9 cellular contexts compared by ENCODE assay signal in the genomic region with DNA sequence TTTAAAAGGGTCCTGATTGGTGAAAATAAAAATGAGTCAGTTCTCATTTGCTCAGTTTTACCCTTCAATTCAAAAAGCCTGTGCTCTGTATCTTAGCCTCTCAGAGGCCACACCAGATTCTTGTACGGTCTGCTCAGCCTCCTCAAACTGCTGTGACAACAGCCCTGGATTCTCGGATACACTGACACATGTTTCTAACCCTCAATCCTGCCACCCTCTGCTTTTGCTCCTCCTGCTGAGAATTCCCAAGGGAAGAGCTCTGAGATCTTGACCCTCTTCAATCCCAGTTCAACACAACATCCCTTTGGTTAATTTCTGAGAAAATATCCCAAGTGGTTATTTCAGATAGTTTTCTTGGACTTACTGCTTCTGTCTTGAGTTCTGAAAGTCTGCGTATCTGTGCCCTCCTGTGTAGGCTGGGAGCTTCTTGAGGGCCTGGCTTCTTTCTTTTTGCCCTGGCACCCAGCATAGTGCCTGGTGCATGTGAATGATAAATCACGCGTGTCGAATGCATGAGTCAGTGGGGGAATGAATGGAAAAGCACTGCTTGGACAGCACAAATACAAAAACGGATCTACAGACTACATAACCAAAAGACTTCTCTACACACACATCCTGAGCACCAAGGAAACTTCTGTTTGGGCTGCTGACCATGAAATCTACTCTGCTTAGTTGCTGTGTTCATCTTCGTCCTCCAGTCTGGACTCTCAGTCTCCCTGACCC. TPM values are rescaled to one million over a fixed set of nuclear protein-coding genes. Genes with fewer than 3 reads are reported as not detected.
DNase-seq lines count a peak whose midpoint lies in the region; ATAC-seq and TF ChIP-seq lines count a peak whose summit lies in the region.
"Had no signal": no experiment of that assay in that cellular context is flagged by ENCODE, and none has a peak within 500 bp of the region (broad histone marks: within the 10 kb centered on the region; RNA-seq: fewer than 3 reads in every experiment).

No MANE protein-coding gene starts in this region.

- H3K9me3 ChIP-seq in cardiac muscle cell (ENCODE audit: low read depth), result no peaks in the 10 kb centered on the region
- H3K9me3 ChIP-seq in duodenal mucosa (ENCODE audit: control insufficient read depth in 1 of 2, low read length in 2 of 2), result no peaks in the 10 kb centered on the region
- no peaks in the 10 kb centered on the region for H3K9me3 ChIP-seq in uterus

- H3K27me3 Mint-ChIP-seq in nephron (ENCODE audit: low read depth), result no peaks in the 10 kb centered on the region
- no peaks in the 10 kb centered on the region; the same call in 1 of the 2 replicates for H3K27me3 Mint-ChIP-seq in WTC11 (ENCODE audit: low read depth)

- H3K4me1 Mint-ChIP-seq in nephron (peaks cover 87% of the 10 kb centered on the region), WTC11 (no peaks in the 10 kb centered on the region)

- intact Hi-C loops in left ventricle myocardium superior (cut with micrococcal nuclease), result no loop called here
- intact Hi-C loops in uterus (cut with DNase I; ENCODE audit: low total_unique reads), result no loop called here

- H3K9me3 Mint-ChIP-seq in nephron, result no peaks in the 10 kb centered on the region
- no peaks in the 10 kb centered on the region; the same call in 1 of the 2 replicates for H3K9me3 Mint-ChIP-seq in WTC11

- H3K27me3 ChIP-seq in cardiac muscle cell (no peaks in the 10 kb centered on the region), duodenal mucosa (ENCODE audit: control insufficient read depth in 1 of 2, insufficient read depth in 2 of 2, low read length in 2 of 2) (no peaks in the 10 kb centered on the region), uterus (no peaks in the 10 kb centered on the region)

- POLR2A ChIA-PET in WTC11 (lab: Charles Lee), result interaction anchor here (0.7 kb wide), 1 partner anchor 14 kb away, joined by 4 read pairs; no protein-coding TSS in a partner anchor

- peaks cover 46% of the 10 kb centered on the region for H3K4me1 ChIP-seq in cardiac muscle cell (ENCODE audit: low read depth)
- H3K4me1 ChIP-seq in duodenal mucosa (ENCODE audit: control insufficient read depth in 1 of 2, insufficient read depth in 2 of 2, low read length in 2 of 2), result peaks cover 0 to 3% of the 10 kb centered on the region in 2 donors
- H3K4me1 ChIP-seq in uterus, result peaks cover 0 to 6% of the 10 kb centered on the region in 2 donors

- H3K9ac ChIP-seq in duodenal mucosa (ENCODE audit: low read depth in 1 of 2, low read length in 2 of 2), result no peak overlapping the region

- ATAC-seq in left ventricle myocardium superior (no peak), WTC11 (no peak), HG03159 (IDR thresholded peaks at IDR 0.05; ENCODE audit: unreplicated experiment) (no peak)

- H3K4me3 ChIP-seq in cardiac muscle cell (no peak overlapping the region), duodenal mucosa (ENCODE audit: low read depth in 1 of 2, low read length in 2 of 2) (no peak overlapping the region), uterus (no peak overlapping the region)

- CTCF ChIA-PET in WTC11 (lab: Charles Lee), result interaction anchor here (0.6 to 1.3 kb wide), 6 partner anchors 12 to 508 kb away, joined by 3 to 6 read pairs (median 5); no protein-coding TSS in a partner anchor

- no peak for TF ChIP-seq POLR2A in uterus (IDR thresholded peaks at IDR 0.05)

- H3K27ac Mint-ChIP-seq in nephron, result peak overlapping the region; percentile 15 to 82 (median 56)
- H3K27ac Mint-ChIP-seq in WTC11, result no peak overlapping the region

- no peak for TF ChIP-seq CTCF in cardiac muscle cell (IDR thresholded peaks at IDR 0.05; ENCODE audit: low read depth, low read length)
- no peak for TF ChIP-seq CTCF in nephron (IDR thresholded peaks at IDR 0.05; ENCODE audit: unreplicated experiment in 3 of 3)
- TF ChIP-seq CTCF in uterus (IDR thresholded peaks at IDR 0.05), result no peak
- no peak for TF ChIP-seq CTCF in WTC11 (IDR thresholded peaks at IDR 0.05)

- H3K36me3 Mint-ChIP-seq in nephron (ENCODE audit: low read depth) (no peaks in the 10 kb centered on the region), WTC11 (no peaks in the 10 kb centered on the region)

- H3K27ac ChIP-seq in cardiac muscle cell, result peak overlapping the region; percentile 93
- peak overlapping the region; percentile 22 for H3K27ac ChIP-seq in duodenal mucosa (ENCODE audit: low read depth, low read length)
- peak overlapping the region; percentile 79 to 80 for H3K27ac ChIP-seq in uterus

- DNase-seq in cardiac muscle cell (ENCODE audit: low read depth in 1 of 2, low spot score in 1 of 2) (peak in 1 of 2 donors; percentile 37), left ventricle myocardium superior (no peak), uterus (peak; percentile 56 to 72), WTC11 (ENCODE audit: low spot score) (no peak)
- DNase-seq in activated naive CD4-positive, alpha-beta T cell treated with anti-CD3 and anti-CD28 coated beads, Interleukin-2, amount 50 U/mL, for 16 hours, result no peak
- DNase-seq: cortex of kidney had no signal

- H3K36me3 ChIP-seq in cardiac muscle cell (no peaks in the 10 kb centered on the region), duodenal mucosa (ENCODE audit: control insufficient read depth in 1 of 2, insufficient read depth in 2 of 2, low read length in 2 of 2) (no peaks in the 10 kb centered on the region), uterus (no peaks in the 10 kb centered on the region)

- peak overlapping the region in 1 of 3 experiments; percentile 16 for H3K4me3 Mint-ChIP-seq in nephron
- no peak overlapping the region for H3K4me3 Mint-ChIP-seq in WTC11

TF ChIP-seq in WTC11, 78 proteins besides CTCF, POLR2A, EP300 and RAD21:
- TF ChIP-seq, protein P1, sequence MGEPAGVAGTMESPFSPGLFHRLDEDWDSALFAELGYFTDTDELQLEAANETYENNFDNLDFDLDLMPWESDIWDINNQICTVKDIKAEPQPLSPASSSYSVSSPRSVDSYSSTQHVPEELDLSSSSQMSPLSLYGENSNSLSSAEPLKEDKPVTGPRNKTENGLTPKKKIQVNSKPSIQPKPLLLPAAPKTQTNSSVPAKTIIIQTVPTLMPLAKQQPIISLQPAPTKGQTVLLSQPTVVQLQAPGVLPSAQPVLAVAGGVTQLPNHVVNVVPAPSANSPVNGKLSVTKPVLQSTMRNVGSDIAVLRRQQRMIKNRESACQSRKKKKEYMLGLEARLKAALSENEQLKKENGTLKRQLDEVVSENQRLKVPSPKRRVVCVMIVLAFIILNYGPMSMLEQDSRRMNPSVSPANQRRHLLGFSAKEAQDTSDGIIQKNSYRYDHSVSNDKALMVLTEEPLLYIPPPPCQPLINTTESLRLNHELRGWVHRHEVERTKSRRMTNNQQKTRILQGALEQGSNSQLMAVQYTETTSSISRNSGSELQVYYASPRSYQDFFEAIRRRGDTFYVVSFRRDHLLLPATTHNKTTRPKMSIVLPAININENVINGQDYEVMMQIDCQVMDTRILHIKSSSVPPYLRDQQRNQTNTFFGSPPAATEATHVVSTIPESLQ (CRISPR knock-in tag; IDR thresholded peaks at IDR 0.05), result no peak
- TF ChIP-seq NR2C2 (CRISPR knock-in tag; IDR thresholded peaks at IDR 0.05), result no peak
- TF ChIP-seq, protein P2, sequence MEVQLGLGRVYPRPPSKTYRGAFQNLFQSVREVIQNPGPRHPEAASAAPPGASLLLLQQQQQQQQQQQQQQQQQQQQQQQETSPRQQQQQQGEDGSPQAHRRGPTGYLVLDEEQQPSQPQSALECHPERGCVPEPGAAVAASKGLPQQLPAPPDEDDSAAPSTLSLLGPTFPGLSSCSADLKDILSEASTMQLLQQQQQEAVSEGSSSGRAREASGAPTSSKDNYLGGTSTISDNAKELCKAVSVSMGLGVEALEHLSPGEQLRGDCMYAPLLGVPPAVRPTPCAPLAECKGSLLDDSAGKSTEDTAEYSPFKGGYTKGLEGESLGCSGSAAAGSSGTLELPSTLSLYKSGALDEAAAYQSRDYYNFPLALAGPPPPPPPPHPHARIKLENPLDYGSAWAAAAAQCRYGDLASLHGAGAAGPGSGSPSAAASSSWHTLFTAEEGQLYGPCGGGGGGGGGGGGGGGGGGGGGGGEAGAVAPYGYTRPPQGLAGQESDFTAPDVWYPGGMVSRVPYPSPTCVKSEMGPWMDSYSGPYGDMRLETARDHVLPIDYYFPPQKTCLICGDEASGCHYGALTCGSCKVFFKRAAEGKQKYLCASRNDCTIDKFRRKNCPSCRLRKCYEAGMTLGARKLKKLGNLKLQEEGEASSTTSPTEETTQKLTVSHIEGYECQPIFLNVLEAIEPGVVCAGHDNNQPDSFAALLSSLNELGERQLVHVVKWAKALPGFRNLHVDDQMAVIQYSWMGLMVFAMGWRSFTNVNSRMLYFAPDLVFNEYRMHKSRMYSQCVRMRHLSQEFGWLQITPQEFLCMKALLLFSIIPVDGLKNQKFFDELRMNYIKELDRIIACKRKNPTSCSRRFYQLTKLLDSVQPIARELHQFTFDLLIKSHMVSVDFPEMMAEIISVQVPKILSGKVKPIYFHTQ (CRISPR knock-in tag; IDR thresholded peaks at IDR 0.05), result no peak
- TF ChIP-seq, protein P3, sequence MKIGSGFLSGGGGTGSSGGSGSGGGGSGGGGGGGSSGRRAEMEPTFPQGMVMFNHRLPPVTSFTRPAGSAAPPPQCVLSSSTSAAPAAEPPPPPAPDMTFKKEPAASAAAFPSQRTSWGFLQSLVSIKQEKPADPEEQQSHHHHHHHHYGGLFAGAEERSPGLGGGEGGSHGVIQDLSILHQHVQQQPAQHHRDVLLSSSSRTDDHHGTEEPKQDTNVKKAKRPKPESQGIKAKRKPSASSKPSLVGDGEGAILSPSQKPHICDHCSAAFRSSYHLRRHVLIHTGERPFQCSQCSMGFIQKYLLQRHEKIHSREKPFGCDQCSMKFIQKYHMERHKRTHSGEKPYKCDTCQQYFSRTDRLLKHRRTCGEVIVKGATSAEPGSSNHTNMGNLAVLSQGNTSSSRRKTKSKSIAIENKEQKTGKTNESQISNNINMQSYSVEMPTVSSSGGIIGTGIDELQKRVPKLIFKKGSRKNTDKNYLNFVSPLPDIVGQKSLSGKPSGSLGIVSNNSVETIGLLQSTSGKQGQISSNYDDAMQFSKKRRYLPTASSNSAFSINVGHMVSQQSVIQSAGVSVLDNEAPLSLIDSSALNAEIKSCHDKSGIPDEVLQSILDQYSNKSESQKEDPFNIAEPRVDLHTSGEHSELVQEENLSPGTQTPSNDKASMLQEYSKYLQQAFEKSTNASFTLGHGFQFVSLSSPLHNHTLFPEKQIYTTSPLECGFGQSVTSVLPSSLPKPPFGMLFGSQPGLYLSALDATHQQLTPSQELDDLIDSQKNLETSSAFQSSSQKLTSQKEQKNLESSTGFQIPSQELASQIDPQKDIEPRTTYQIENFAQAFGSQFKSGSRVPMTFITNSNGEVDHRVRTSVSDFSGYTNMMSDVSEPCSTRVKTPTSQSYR (CRISPR knock-in tag; IDR thresholded peaks at IDR 0.05), result no peak

RNA-seq across cellular contexts. Expression of a gene that starts 24.5 kb away (rescaled TPM):
- total RNA-seq in cardiac muscle cell (84.0 and 113 TPM in 2 replicates), left ventricle myocardium superior (124 TPM), uterus (100 to 1,000 TPM in 3 of 4 donors, 10 to 100 TPM in 1; 56.8 to 182 (median 124) TPM), WTC11 (2021) (61.9 to 70.9 TPM (median 62.4 TPM) in 3 replicates)
- polyA plus RNA-seq in cardiac muscle cell, result 24.3 and 33.2 TPM in 2 replicates

Comparison
In these comparisons a context has a peak if more than half of its experiments do, and no peak if none do; other contexts are left out.
1. DNase-seq: peak in uterus (2 of 2); none in left ventricle myocardium superior (single experiment), WTC11 (single experiment) and activated naive CD4-positive, alpha-beta T cell treated with anti-CD3 and anti-CD28 coated beads, Interleukin-2, amount 50 U/mL, for 16 hours (single experiment).
2. H3K27ac ChIP-seq: peak in every context shown above with its lines; median percentile 93 in cardiac muscle cell; 80 in uterus; 22 in duodenal mucosa.